14 cellular contexts compared by ENCODE assay signal in the genomic region with DNA sequence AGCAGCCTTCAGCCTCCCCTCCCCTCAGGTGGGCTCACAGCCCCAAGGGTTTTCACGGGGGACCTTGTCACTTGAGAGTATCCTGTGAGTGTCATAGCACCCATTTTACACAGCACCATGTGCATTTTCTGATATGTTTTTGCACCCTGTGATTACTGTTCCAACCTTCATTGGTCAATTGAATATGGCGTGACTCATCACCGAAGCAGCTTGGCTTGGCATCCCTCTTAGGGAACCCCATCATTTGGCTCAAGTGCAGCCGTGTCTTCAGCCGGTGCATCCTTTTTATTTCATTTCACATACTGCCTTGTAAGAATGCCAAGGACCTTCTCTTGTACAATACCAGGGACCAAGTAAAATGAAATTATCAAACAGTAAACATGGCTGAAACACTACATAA. TPM values are rescaled to one million over a fixed set of nuclear protein-coding genes. Genes with fewer than 3 reads are reported as not detected.
A peak's percentile ranks its signal among the peaks of the same experiment; 100 is the strongest.
DNase-seq lines count a peak whose midpoint lies in the region; TF ChIP-seq lines count a peak whose summit lies in the region.
"Had no signal": no experiment of that assay in that cellular context is flagged by ENCODE, and none has a peak within 500 bp of the region (broad histone marks: within the 10 kb centered on the region; RNA-seq: fewer than 3 reads in every experiment).

No MANE protein-coding gene starts in this region.

- no peak overlapping the region for H3K9ac ChIP-seq in GM23248

- no peak overlapping the region for H3K4me3 Mint-ChIP-seq in Calu3 (ENCODE audit: low read depth, unreplicated experiment)
- H3K4me3 Mint-ChIP-seq: activated naive CD8-positive, alpha-beta T cell; CD4-positive, alpha-beta memory T cell had no signal

- TF ChIP-seq POLR2A in adrenal gland (IDR thresholded peaks at IDR 0.05): no peak
- TF ChIP-seq POLR2A in sigmoid colon (IDR thresholded peaks at IDR 0.05): no peak

- in situ Hi-C loops in GM23248 (cut with MboI): no loop called here

- no peaks in the 10 kb centered on the region for H3K9me3 Mint-ChIP-seq in Calu3 (ENCODE audit: low read depth, unreplicated experiment)
- H3K9me3 Mint-ChIP-seq: CD4-positive, alpha-beta memory T cell had no signal

- WGBS in GM23248 (ENCODE audit: low coverage in 1 of 2, low lambda C conversion rate in 2 of 2, missing lambda C conversion rate in 2 of 2), 2 experiments: 54 to 56% methylated on average over 5 of the region's 5 CpGs
- WGBS in adrenal gland, 4 donors: 39 to 69% (median 52%) methylated on average over 4 to 5 of the region's 5 CpGs
- 70 to 75% methylated on average over 5 of the region's 5 CpGs for WGBS in sigmoid colon, 2 donors

- TF ChIP-seq CTCF in adrenal gland (IDR thresholded peaks at IDR 0.05) (no peak), sigmoid colon (IDR thresholded peaks at IDR 0.05) (no peak), Calu3 (IDR thresholded peaks at IDR 0.05; ENCODE audit: unreplicated experiment) (no peak)

- H3K36me3 Mint-ChIP-seq in Calu3 (ENCODE audit: insufficient read depth, unreplicated experiment): peaks cover 16% of the 10 kb centered on the region
- H3K36me3 Mint-ChIP-seq: activated naive CD8-positive, alpha-beta T cell; CD4-positive, alpha-beta memory T cell had no signal

- H3K4me2 ChIP-seq in GM23248 (ENCODE audit: unreplicated experiment): no peak overlapping the region

- no peaks in the 10 kb centered on the region for H3K27me3 ChIP-seq in GM23248 (replicated peaks; ENCODE audit: insufficient read depth)
- H3K27me3 ChIP-seq in adrenal gland: no peaks in the 10 kb centered on the region
- H3K27me3 ChIP-seq in sigmoid colon: no peaks in the 10 kb centered on the region

- no peak overlapping the region for H3K27ac Mint-ChIP-seq in Calu3 (ENCODE audit: unreplicated experiment)
- H3K27ac Mint-ChIP-seq: activated naive CD8-positive, alpha-beta T cell; CD4-positive, alpha-beta memory T cell had no signal

- H3K4me3 ChIP-seq in GM23248 (no peak overlapping the region), adrenal gland (no peak overlapping the region), sigmoid colon (no peak overlapping the region)
- H3K4me3 ChIP-seq: K562 had no signal

- no peak overlapping the region for H3K27ac ChIP-seq in GM23248
- peak overlapping the region in 3 of 5 donors; percentile 40 to 66 (median 56) for H3K27ac ChIP-seq in adrenal gland
- H3K27ac ChIP-seq in sigmoid colon: peak overlapping the region in 3 of 4 donors; percentile 67 to 74 (median 74)

- H3K79me2 ChIP-seq in GM23248 (ENCODE audit: insufficient read depth): no peaks in the 10 kb centered on the region

- DNase-seq in GM23248 (peak; percentile 59), adrenal gland (peak in 4 of 7 donors; percentile 58 to 71 (median 65)), fibroblast of peridontal ligament (ENCODE audit: extremely low read depth) (peak; percentile 56), sigmoid colon (no peak), kidney tubule cell (ENCODE audit: low spot score) (no peak), NCI-H1092 treated with DMSO at 0.1 percent for 48 hours (lab: John Stamatoyannopoulos, UW) (no peak), Calu3 (no peak)
- no peak for DNase-seq in activated CD4-positive, alpha-beta T cell treated with anti-CD3 and anti-CD28 coated beads for 1 hour
- DNase-seq: CD4-positive, alpha-beta memory T cell; islet precursor cell; NCI-H345; T1000 had no signal

- H2AFZ ChIP-seq in GM23248: no peak overlapping the region

- intact Hi-C loops in adrenal gland (cut with DNase I): loop anchor here in 1 of 2 donors (10.0 kb wide), 1 partner anchor 143 kb away; no protein-coding TSS in a partner anchor
- intact Hi-C loops in sigmoid colon (cut with DNase I): loop anchor here (5.0 kb wide), 1 partner anchor 55 kb away; a partner anchor contains a TSS
- intact Hi-C loops in Calu3 (cut with micrococcal nuclease; ENCODE audit: unreplicated experiment): no loop called here

- CTCF ChIA-PET in Calu3 (lab: Charles Lee): interaction anchor here (0.9 kb wide), 1 partner anchor 14 kb away, joined by 3 read pairs; no protein-coding TSS in a partner anchor

- peaks cover 22% of the 10 kb centered on the region for H3K4me1 Mint-ChIP-seq in Calu3 (ENCODE audit: low read depth, unreplicated experiment)

- no peaks in the 10 kb centered on the region for H3K9me3 ChIP-seq in GM23248 (ENCODE audit: low read depth)
- no peaks in the 10 kb centered on the region for H3K9me3 ChIP-seq in adrenal gland (replicated peaks in 1 of 3)
- H3K9me3 ChIP-seq in sigmoid colon: no peaks in the 10 kb centered on the region

- H3F3A ChIP-seq in GM23248 (ENCODE audit: insufficient read depth): 0 out of 2 replicates have a peak, but pooled peaks cover 3% of the 10 kb centered on the region

- H3K4me1 ChIP-seq in GM23248 (ENCODE audit: insufficient read depth) (0 out of 2 replicates have a peak, but pooled peaks cover 4% of the 10 kb centered on the region), adrenal gland (replicated peaks in 1 of 2) (peaks cover 5 to 13% of the 10 kb centered on the region in 2 donors), sigmoid colon (peaks cover 0 to 16% (median 11%) of the 10 kb centered on the region in 4 donors)

- no peak for TF ChIP-seq EP300 in sigmoid colon (IDR thresholded peaks at IDR 0.05)

- no peaks in the 10 kb centered on the region for H4K20me1 ChIP-seq in GM23248 (ENCODE audit: insufficient read depth)

- H3K9me2 ChIP-seq in GM23248 (ENCODE audit: insufficient read depth): no peaks in the 10 kb centered on the region

- H3K36me3 ChIP-seq in GM23248 (ENCODE audit: low read depth) (no peaks in the 10 kb centered on the region), adrenal gland (replicated peaks in 1 of 2) (no peaks in the 10 kb centered on the region), sigmoid colon (no peaks in the 10 kb centered on the region)

- BruUV-seq in Calu3 (replicated peaks; lab: Mats Ljungman, UMichigan): no TSS peak

- no peaks in the 10 kb centered on the region for H3K27me3 Mint-ChIP-seq in Calu3 (ENCODE audit: unreplicated experiment)
- H3K27me3 Mint-ChIP-seq: activated naive CD8-positive, alpha-beta T cell had no signal

RNA-seq across cellular contexts. Expression of a gene that starts 57.6 kb away (rescaled TPM):
- total RNA-seq in GM23248 (2014; rRNA removed; shearing (Covaris generic)): 10.8 and 13.7 TPM in 2 replicates
- 3.8 and 4.5 TPM in 2 replicates for polyA plus RNA-seq in GM23248 (2016; fragmentation: Nextera tagmentation; extraction: Ambion mirVana)
- total RNA-seq in adrenal gland: 10 to 100 TPM in 7 of 8 donors, 1 to 10 TPM in 1; 9.5 to 42.7 (median 18.6) TPM
- 10 to 100 TPM in 2 of 3 donors, 1 to 10 TPM in 1; 7.5 to 51.3 (median 14.2) TPM for polyA plus RNA-seq in adrenal gland
- total RNA-seq in sigmoid colon: 10 to 100 TPM; 14.2 to 23.8 (median 20.3) TPM
- polyA plus RNA-seq in sigmoid colon: 10 to 100 TPM; 23.2 to 53.9 (median 40.2) TPM
- 142 and 157 TPM in 2 replicates for total RNA-seq in Calu3 (2022)

Comparison
In these comparisons a context has a peak if more than half of its experiments do, and no peak if none do; other contexts are left out.
1. DNase-seq: peak in GM23248 (single experiment), adrenal gland (4 of 7) and fibroblast of peridontal ligament (single experiment); none in sigmoid colon (single experiment), kidney tubule cell (single experiment), NCI-H1092 treated with DMSO at 0.1 percent for 48 hours (single experiment), Calu3 (single experiment) and activated CD4-positive, alpha-beta T cell treated with anti-CD3 and anti-CD28 coated beads for 1 hour (single experiment).